ENCODE assay signal across 1 cellular context in genomic region chr12:56315626-56316473, GRCh38.
TF ChIP-seq lines count a peak whose summit lies in the region.

CNPY2 (minus strand) TSS chr12:56315988; CDS start chr12:56315217, 771 bp downstream.

TF ChIP-seq in HEK293, 187 proteins besides CTCF, POLR2A, EP300 and RAD21 (continued from another document):
- TF ChIP-seq BCL6B (tag by site-specific recombination; IDR thresholded peaks at IDR 0.05) (no peak), ZNF76 (tag by site-specific recombination; IDR thresholded peaks at IDR 0.05; ENCODE audit: borderline replicate concordance, low read depth) (peak; percentile 97), KLF16 (tag by site-specific recombination; IDR thresholded peaks at IDR 0.05) (peak; percentile 75), ZEB2 (tag by site-specific recombination; IDR thresholded peaks at IDR 0.05) (peak; percentile 82; the same call in 1 of the 2 replicates)
